Comparison of ENCODE assay signal across 22 cellular contexts in genomic region chr7:20152511-20152910, GRCh38.
DNase-seq lines count a peak whose midpoint lies in the region; ATAC-seq and TF ChIP-seq lines count a peak whose summit lies in the region.
"Had no signal": no experiment of that assay in that cellular context is flagged by ENCODE, and none has a peak within 500 bp of the region (broad histone marks: within the 10 kb centered on the region; RNA-seq: fewer than 3 reads in every experiment).

No MANE protein-coding gene starts in this region.

- POLR2A ChIA-PET in activated CD4-positive, alpha-beta T cell treated with anti-CD3 and anti-CD28 coated beads, Interleukin-2, amount 10 ng/mL, durations not matched to agents 7 days and 5 days (lab: Charles Lee), result no interaction called here

- no peak overlapping the region for H3K4me3 ChIP-seq in Karpas-422 (ENCODE audit: low read length)
- H3K4me3 ChIP-seq in colonic mucosa, result no peak overlapping the region
- no peak overlapping the region for H3K4me3 ChIP-seq in sigmoid colon
- H3K4me3 ChIP-seq: K562, suprapubic skin had no signal

- DNase-seq in DMS79 (lab: John Stamatoyannopoulos, UW), result peak; percentile 38
- no peak for DNase-seq in Karpas-422
- no peak for DNase-seq in colonic mucosa
- DNase-seq in sigmoid colon, result no peak
- no peak for DNase-seq in Right ventricle myocardium superior
- no peak for DNase-seq in activated CD4-positive, alpha-beta T cell treated with anti-CD3 and anti-CD28 coated beads, Interleukin-2, amount 10 ng/mL, durations not matched to agents 7 days and 5 days
- no peak for DNase-seq in activated CD4-positive, alpha-beta T cell treated with anti-CD3 and anti-CD28 coated beads, Interleukin-2, amount 10 ng/mL, durations not matched to agents 24 days and 14 days
- DNase-seq: activated CD8-positive, alpha-beta memory T cell treated with anti-CD3 and anti-CD28 coated beads for 24 hours; activated naive CD8-positive, alpha-beta T cell treated with anti-CD3 and anti-CD28 coated beads for 36 hours; activated T-cell treated with anti-CD3 and anti-CD28 coated beads, Interleukin-2, amount 50 U/mL, for 72 hours; brain microvascular endothelial cell; natural killer cell; NCI-H2081 treated with DMSO at 0.1 percent for 48 hours; NCI-H510A treated with DMSO at 0.1 percent for 48 hours; SIG-M5; small intestine; T-helper 1 cell had no signal

- TF ChIP-seq CTCF in colonic mucosa (IDR thresholded peaks at IDR 0.05) (no peak), sigmoid colon (IDR thresholded peaks at IDR 0.05) (no peak)

- H3K36me3 ChIP-seq in Karpas-422 (ENCODE audit: insufficient read depth, low read length) (peaks cover 20% of the 10 kb centered on the region), colonic mucosa (no peaks in the 10 kb centered on the region), sigmoid colon (no peaks in the 10 kb centered on the region)
- H3K36me3 ChIP-seq: brain microvascular endothelial cell, suprapubic skin had no signal

- no peaks in the 10 kb centered on the region for H3K27me3 Mint-ChIP-seq in activated CD4-positive, alpha-beta T cell treated with anti-CD3 and anti-CD28 coated beads, Interleukin-2, amount 10 ng/mL, durations not matched to agents 7 days and 5 days
- H3K27me3 Mint-ChIP-seq in activated CD4-positive, alpha-beta T cell treated with anti-CD3 and anti-CD28 coated beads, Interleukin-2, amount 10 ng/mL, durations not matched to agents 24 days and 14 days, result no peaks in the 10 kb centered on the region
- H3K27me3 Mint-ChIP-seq: activated naive CD8-positive, alpha-beta T cell treated with anti-CD3 and anti-CD28 coated beads for 36 hours; B cell had no signal

- H3K27ac ChIP-seq in Karpas-422 (ENCODE audit: low read length) (peak overlapping the region; percentile 52), colonic mucosa (peak overlapping the region; percentile 21), sigmoid colon (peak overlapping the region in 3 of 4 donors; percentile 67 to 73 (median 72))
- H3K27ac ChIP-seq: brain microvascular endothelial cell, HL-60, suprapubic skin had no signal

- TF ChIP-seq POLR2A in sigmoid colon (IDR thresholded peaks at IDR 0.05), result no peak

- H3K36me3 Mint-ChIP-seq in activated CD4-positive, alpha-beta T cell treated with anti-CD3 and anti-CD28 coated beads, Interleukin-2, amount 10 ng/mL, durations not matched to agents 7 days and 5 days (ENCODE audit: low read depth), result no peaks in the 10 kb centered on the region
- H3K36me3 Mint-ChIP-seq in activated CD4-positive, alpha-beta T cell treated with anti-CD3 and anti-CD28 coated beads, Interleukin-2, amount 10 ng/mL, durations not matched to agents 24 days and 14 days (ENCODE audit: low read depth), result no peaks in the 10 kb centered on the region
- H3K36me3 Mint-ChIP-seq: activated naive CD8-positive, alpha-beta T cell treated with anti-CD3 and anti-CD28 coated beads for 36 hours; natural killer cell had no signal

- ATAC-seq in Right ventricle myocardium superior (ENCODE audit: poor library complexity) (no peak), HG03521 (IDR thresholded peaks at IDR 0.05; ENCODE audit: unreplicated experiment) (no peak)
- ATAC-seq: activated T-cell treated with anti-CD3 and anti-CD28 coated beads, Interleukin-2, amount 50 U/mL, for 72 hours; K562; natural killer cell had no signal

- no peaks in the 10 kb centered on the region for H3K79me2 ChIP-seq in Karpas-422 (ENCODE audit: low read length)

- intact Hi-C loops in colonic mucosa (cut with DNase I) (no loop called here), sigmoid colon (cut with DNase I) (loop anchor here (5.0 kb wide), 1 partner anchor 75 kb away; no protein-coding TSS in a partner anchor), Right ventricle myocardium superior (cut with DNase I) (loop anchor here (10.0 kb wide), 1 partner anchor 152 kb away; no protein-coding TSS in a partner anchor)
- intact Hi-C loops in activated CD4-positive, alpha-beta T cell treated with anti-CD3 and anti-CD28 coated beads, Interleukin-2, amount 10 ng/mL, durations not matched to agents 24 days and 14 days (cut with micrococcal nuclease), result no loop called here

- TF ChIP-seq EP300 in sigmoid colon (IDR thresholded peaks at IDR 0.05), result peak in 2 of 4 donors; percentile 5 to 33

- H3K9me2 ChIP-seq in Karpas-422 (replicated peaks; ENCODE audit: insufficient read depth, low read length), result no peaks in the 10 kb centered on the region

- H3K9ac ChIP-seq in Karpas-422 (ENCODE audit: low read length) (no peak overlapping the region), colonic mucosa (ENCODE audit: low read depth in 2 of 2, low read length in 2 of 2) (no peak overlapping the region)

- H3K4me1 Mint-ChIP-seq in activated CD4-positive, alpha-beta T cell treated with anti-CD3 and anti-CD28 coated beads, Interleukin-2, amount 10 ng/mL, durations not matched to agents 7 days and 5 days, result no peaks in the 10 kb centered on the region
- no peaks in the 10 kb centered on the region for H3K4me1 Mint-ChIP-seq in activated CD4-positive, alpha-beta T cell treated with anti-CD3 and anti-CD28 coated beads, Interleukin-2, amount 10 ng/mL, durations not matched to agents 24 days and 14 days
- H3K4me1 Mint-ChIP-seq: activated naive CD8-positive, alpha-beta T cell treated with anti-CD3 and anti-CD28 coated beads for 36 hours; natural killer cell had no signal

- H3K9me3 Mint-ChIP-seq in activated CD4-positive, alpha-beta T cell treated with anti-CD3 and anti-CD28 coated beads, Interleukin-2, amount 10 ng/mL, durations not matched to agents 7 days and 5 days, result no peaks in the 10 kb centered on the region
- H3K9me3 Mint-ChIP-seq in activated CD4-positive, alpha-beta T cell treated with anti-CD3 and anti-CD28 coated beads, Interleukin-2, amount 10 ng/mL, durations not matched to agents 24 days and 14 days, result no peaks in the 10 kb centered on the region
- H3K9me3 Mint-ChIP-seq: activated naive CD8-positive, alpha-beta T cell treated with anti-CD3 and anti-CD28 coated beads for 36 hours; activated T-cell treated with anti-CD3 and anti-CD28 coated beads, Interleukin-2, amount 50 U/mL, for 72 hours; natural killer cell had no signal

- H3K27me3 ChIP-seq in Karpas-422 (ENCODE audit: low read length) (no peaks in the 10 kb centered on the region), colonic mucosa (no peaks in the 10 kb centered on the region), sigmoid colon (no peaks in the 10 kb centered on the region)
- H3K27me3 ChIP-seq: brain microvascular endothelial cell, suprapubic skin had no signal

- H3K4me1 ChIP-seq in Karpas-422 (ENCODE audit: low read length) (peaks cover 33% of the 10 kb centered on the region), colonic mucosa (no peaks in the 10 kb centered on the region), sigmoid colon (peaks cover 0 to 37% (median 34%) of the 10 kb centered on the region in 4 donors)

- no peak overlapping the region for H3K4me3 Mint-ChIP-seq in activated CD4-positive, alpha-beta T cell treated with anti-CD3 and anti-CD28 coated beads, Interleukin-2, amount 10 ng/mL, durations not matched to agents 7 days and 5 days
- no peak overlapping the region for H3K4me3 Mint-ChIP-seq in activated CD4-positive, alpha-beta T cell treated with anti-CD3 and anti-CD28 coated beads, Interleukin-2, amount 10 ng/mL, durations not matched to agents 24 days and 14 days
- H3K4me3 Mint-ChIP-seq: activated naive CD8-positive, alpha-beta T cell treated with anti-CD3 and anti-CD28 coated beads for 36 hours; activated T-cell treated with anti-CD3 and anti-CD28 coated beads, Interleukin-2, amount 50 U/mL, for 72 hours; B cell; natural killer cell had no signal

- H2AFZ ChIP-seq in Karpas-422 (ENCODE audit: low read length), result no peak overlapping the region

- H3K27ac Mint-ChIP-seq in activated CD4-positive, alpha-beta T cell treated with anti-CD3 and anti-CD28 coated beads, Interleukin-2, amount 10 ng/mL, durations not matched to agents 7 days and 5 days, result no peak overlapping the region
- no peak overlapping the region for H3K27ac Mint-ChIP-seq in activated CD4-positive, alpha-beta T cell treated with anti-CD3 and anti-CD28 coated beads, Interleukin-2, amount 10 ng/mL, durations not matched to agents 24 days and 14 days
- H3K27ac Mint-ChIP-seq: activated naive CD8-positive, alpha-beta T cell treated with anti-CD3 and anti-CD28 coated beads for 36 hours; activated T-cell treated with anti-CD3 and anti-CD28 coated beads, Interleukin-2, amount 50 U/mL, for 72 hours; B cell; natural killer cell had no signal

- CTCF ChIA-PET in activated CD4-positive, alpha-beta T cell treated with anti-CD3 and anti-CD28 coated beads, Interleukin-2, amount 10 ng/mL, durations not matched to agents 7 days and 5 days (lab: Charles Lee), result no interaction called here

- no peak overlapping the region for H3K4me2 ChIP-seq in Karpas-422 (ENCODE audit: low read depth, low read length, poor library complexity, severe bottlenecking)

- no peaks in the 10 kb centered on the region for H4K20me1 ChIP-seq in Karpas-422 (ENCODE audit: insufficient read depth, low read depth, low read length)

- H3K9me3 ChIP-seq in Karpas-422 (ENCODE audit: low read length) (no peaks in the 10 kb centered on the region), colonic mucosa (no peaks in the 10 kb centered on the region), sigmoid colon (no peaks in the 10 kb centered on the region)
- H3K9me3 ChIP-seq: suprapubic skin had no signal

Comparison
In these comparisons a context has a peak if more than half of its experiments do, and no peak if none do; other contexts are left out.
1. H3K27ac ChIP-seq: peak in every context shown above with its lines; median percentile 72 in sigmoid colon; 52 in Karpas-422; 21 in colonic mucosa.
2. intact Hi-C loops: an anchor here in sigmoid colon (5.0 kb wide) and Right ventricle myocardium superior (10.0 kb wide); none called in colonic mucosa and activated CD4-positive, alpha-beta T cell treated with anti-CD3 and anti-CD28 coated beads, Interleukin-2, amount 10 ng/mL, durations not matched to agents 24 days and 14 days.